In the genomic region with DNA sequence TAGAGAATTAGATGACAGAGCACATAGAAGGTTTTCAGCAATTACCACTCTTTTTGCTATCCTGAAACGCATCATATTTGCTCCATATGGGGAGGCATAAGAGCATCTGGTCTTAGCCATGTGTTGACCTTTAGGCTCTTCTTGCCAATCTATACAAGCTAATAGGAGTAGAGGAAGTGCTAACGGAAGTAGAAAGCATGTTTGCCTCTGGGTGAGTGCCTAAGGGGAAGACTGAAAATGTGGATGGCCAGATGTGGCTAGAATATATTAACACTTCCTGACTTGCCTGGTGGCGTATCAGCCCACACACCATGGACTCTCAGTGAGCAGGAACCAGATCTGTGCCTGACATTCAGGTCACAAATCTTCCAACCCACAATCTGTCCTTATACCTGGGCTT, we compare ENCODE assay signal across 31 cellular contexts.
"Had no signal": no experiment of that assay in that cellular context is flagged by ENCODE, and none has a peak within 500 bp of the region (broad histone marks: within the 10 kb centered on the region; RNA-seq: fewer than 3 reads in every experiment).

No MANE protein-coding gene starts in this region.

- H3K27ac ChIP-seq: brain microvascular endothelial cell, Peyer's patch, RWPE1 had no signal

- H3K27me3 Mint-ChIP-seq: activated CD4-positive, alpha-beta T cell treated with anti-CD3 and anti-CD28 coated beads for 36 hours; activated CD4-positive, alpha-beta T cell treated with anti-CD3 and anti-CD28 coated beads, Interleukin-2, amount 10 ng/mL, durations not matched to agents 7 days and 5 days had no signal

- H3K27ac Mint-ChIP-seq: activated CD4-positive, alpha-beta T cell treated with anti-CD3 and anti-CD28 coated beads for 36 hours; activated CD4-positive, alpha-beta T cell treated with anti-CD3 and anti-CD28 coated beads, Interleukin-2, amount 10 ng/mL, durations not matched to agents 7 days and 5 days; activated naive CD4-positive, alpha-beta T cell treated with anti-CD3 and anti-CD28 coated beads for 36 hours; activated naive CD4-positive, alpha-beta T cell treated with anti-CD3 and anti-CD28 coated beads, Interleukin-2, amount 50 U/mL, for 72 hours; activated T-helper 1 cell treated with anti-CD3 and anti-CD28 coated beads, Interleukin-12 subunit alpha, Interleukin-12 subunit beta, Interleukin-2, Interleukin-4 antibody, amounts not matched to agents 30 ng/mL and 10 ng/mL and 1 ng/mL, durations not matched to agents 14 hours and 24 hours and 36 hours; WTC11 had no signal

- ATAC-seq: activated CD4-positive, alpha-beta T cell treated with anti-CD3 and anti-CD28 coated beads for 36 hours; activated CD4-positive, CD25-positive, alpha-beta regulatory T cell treated with anti-CD3 and anti-CD28 coated beads, Interleukin-2, amount 50 U/mL, for 24 hours; activated naive CD4-positive, alpha-beta T cell treated with anti-CD3 and anti-CD28 coated beads, Interleukin-2, amount 50 U/mL, for 72 hours; activated T-cell treated with anti-CD3 and anti-CD28 coated beads, Interleukin-2, amount 50 U/mL, for 4 hours; PC-3; Right ventricle myocardium inferior; WTC11 had no signal

- H3K4me3 Mint-ChIP-seq: activated CD4-positive, alpha-beta T cell treated with anti-CD3 and anti-CD28 coated beads for 36 hours; activated CD4-positive, alpha-beta T cell treated with anti-CD3 and anti-CD28 coated beads, Interleukin-2, amount 10 ng/mL, durations not matched to agents 7 days and 5 days; activated naive CD4-positive, alpha-beta T cell treated with anti-CD3 and anti-CD28 coated beads for 36 hours; activated T-cell treated with anti-CD3 and anti-CD28 coated beads, Interleukin-2, amount 50 U/mL, for 4 hours; activated T-helper 1 cell treated with anti-CD3 and anti-CD28 coated beads, Interleukin-12 subunit alpha, Interleukin-12 subunit beta, Interleukin-2, Interleukin-4 antibody, amounts not matched to agents 30 ng/mL and 10 ng/mL and 1 ng/mL, durations not matched to agents 14 hours and 24 hours and 36 hours; WTC11 had no signal

- H3K36me3 Mint-ChIP-seq: activated naive CD4-positive, alpha-beta T cell treated with anti-CD3 and anti-CD28 coated beads, Interleukin-2, amount 50 U/mL, for 72 hours had no signal

- H3K9me3 Mint-ChIP-seq: activated CD4-positive, alpha-beta T cell treated with anti-CD3 and anti-CD28 coated beads, Interleukin-2, amount 10 ng/mL, durations not matched to agents 7 days and 5 days; activated naive CD4-positive, alpha-beta T cell treated with anti-CD3 and anti-CD28 coated beads for 36 hours; activated naive CD4-positive, alpha-beta T cell treated with anti-CD3 and anti-CD28 coated beads, Interleukin-2, amount 50 U/mL, for 72 hours; activated T-cell treated with anti-CD3 and anti-CD28 coated beads, Interleukin-2, amount 50 U/mL, for 4 hours; activated T-helper 1 cell treated with anti-CD3 and anti-CD28 coated beads, Interleukin-12 subunit alpha, Interleukin-12 subunit beta, Interleukin-2, Interleukin-4 antibody, amounts not matched to agents 30 ng/mL and 10 ng/mL and 1 ng/mL, durations not matched to agents 14 hours and 24 hours and 36 hours had no signal

- H3K36me3 ChIP-seq: brain microvascular endothelial cell, MG63, Peyer's patch had no signal

- H3K27me3 ChIP-seq: brain microvascular endothelial cell, MG63, Peyer's patch had no signal

- H3K9me3 ChIP-seq: MG63, Peyer's patch had no signal

- DNase-seq: activated CD4-positive, alpha-beta T cell treated with anti-CD3 and anti-CD28 coated beads for 36 hours; activated CD4-positive, alpha-beta T cell treated with anti-CD3 and anti-CD28 coated beads, Interleukin-2, amount 10 ng/mL, durations not matched to agents 7 days and 5 days; activated CD4-positive, alpha-beta T cell treated with anti-CD3 and anti-CD28 coated beads, Interleukin-2, amount 50 U/mL, for 48 hours; activated CD8-positive, alpha-beta memory T cell treated with anti-CD3 and anti-CD28 coated beads, Interleukin-2, amount 50 U/mL, for 4 hours; activated gamma-delta T cell treated with Interleukin-2 at 50 U/mL for 16 hours; activated naive CD4-positive, alpha-beta T cell treated with anti-CD3 and anti-CD28 coated beads for 36 hours; activated T-cell treated with anti-CD3 and anti-CD28 coated beads for 4 hours; activated T-cell treated with anti-CD3 and anti-CD28 coated beads, Interleukin-2, amount 50 U/mL, for 4 hours; aorta; brain microvascular endothelial cell; central memory CD4-positive, alpha-beta T cell; MG63; NCI-H1048; NCI-H1105 treated with DMSO at 0.1 percent for 48 hours; NCI-H1436; NCI-H1694; NCI-H2029; NCI-H2227 treated with DMSO at 0.1 percent for 48 hours; NCI-H446; NCI-H510A treated with DMSO at 0.1 percent for 48 hours; NCI-H526 treated with DMSO at 0.1 percent for 48 hours; NCI-H774; PC-3; Peyer's patch; T1000 had no signal

- H3K4me1 Mint-ChIP-seq: activated CD4-positive, alpha-beta T cell treated with anti-CD3 and anti-CD28 coated beads for 36 hours; activated CD4-positive, alpha-beta T cell treated with anti-CD3 and anti-CD28 coated beads, Interleukin-2, amount 10 ng/mL, durations not matched to agents 7 days and 5 days had no signal

- H3K4me3 ChIP-seq: MG63, Peyer's patch had no signal
